In genomic region chr12:117481470-117481869, GRCh38 we compare ENCODE assay signal across 22 cellular contexts.
"Had no signal": no experiment of that assay in that cellular context is flagged by ENCODE, and none has a peak within 500 bp of the region (broad histone marks: within the 10 kb centered on the region; RNA-seq: fewer than 3 reads in every experiment).

No MANE protein-coding gene starts in this region.

- ATAC-seq: heart right ventricle; left lobe of liver; naive thymus-derived CD4-positive, alpha-beta T cell; sciatic nerve; stimulated activated memory B cell treated with anti-CD40 and anti-IgM and Interleukin-4, amounts not matched to agents 10 μg/mL and 1 μg/mL and 100 μg/mL, for 72 hours had no signal

- H3K4me1 ChIP-seq: esophagus squamous epithelium, heart right ventricle, spleen, tibial artery, upper lobe of left lung, uterus had no signal

- H3K27ac ChIP-seq: dorsolateral prefrontal cortex, epithelial cell of prostate, esophagus squamous epithelium, heart right ventricle, spleen, tibial artery, upper lobe of left lung, uterus had no signal

- H3K27me3 ChIP-seq: dorsolateral prefrontal cortex, upper lobe of left lung, uterus had no signal

- DNase-seq: cortex of kidney; dorsolateral prefrontal cortex; effector memory CD4-positive, alpha-beta T cell; esophagus squamous epithelium; heart right ventricle; hypothalamus; kidney glomerular epithelial cell; mammary epithelial cell; naive thymus-derived CD4-positive, alpha-beta T cell; nephron progenitor cell; posterior cingulate gyrus; spleen; stimulated activated CD4-positive, alpha-beta T cell treated with anti-CD3 and anti-CD28 coated beads, Interleukin-15, amount 100 ng/mL, for 24 hours; stimulated activated CD4-positive, alpha-beta T cell treated with anti-CD3 and anti-CD28 coated beads, Interleukin-1b, Interleukin-23, amount 100 ng/mL, for 48 hours; stimulated activated CD4-positive, alpha-beta T cell treated with anti-CD3 and anti-CD28 coated beads, Interleukin-4, amount 100 ng/mL, for 24 hours; tibial artery; upper lobe of left lung; uterus had no signal

- H3K36me3 ChIP-seq: esophagus squamous epithelium, heart right ventricle, spleen, tibial artery, upper lobe of left lung, uterus had no signal

- H3K4me3 ChIP-seq: dorsolateral prefrontal cortex, esophagus squamous epithelium, heart right ventricle, spleen, tibial artery, upper lobe of left lung, uterus had no signal

- H3K9me3 ChIP-seq: uterus had no signal
